Comparison of ENCODE assay signal across 1 cellular context in genomic region chr20:3783068-3783489, GRCh38.
A peak's percentile ranks its signal among the peaks of the same experiment; 100 is the strongest.
TF ChIP-seq lines count a peak whose summit lies in the region.

No MANE protein-coding gene starts in this region.

TF ChIP-seq in K562, 482 proteins besides CTCF, POLR2A, EP300 and RAD21:
- TF ChIP-seq POLR2AphosphoS5 (IDR thresholded peaks at IDR 0.05; ENCODE audit: control insufficient read depth, insufficient read depth, low read depth, low read length) (peak; percentile 8; the same call in 1 of the 2 replicates), GABPB2 (CRISPR knock-in tag; conservative IDR thresholded peaks at IDR 0.05) (no peak), POLR2G (IDR thresholded peaks at IDR 0.05; ENCODE audit: low read depth, low read length) (peak; percentile 46; the same call in 1 of the 2 replicates)
